Comparison of ENCODE assay signal across 8 cellular contexts in the genomic region with DNA sequence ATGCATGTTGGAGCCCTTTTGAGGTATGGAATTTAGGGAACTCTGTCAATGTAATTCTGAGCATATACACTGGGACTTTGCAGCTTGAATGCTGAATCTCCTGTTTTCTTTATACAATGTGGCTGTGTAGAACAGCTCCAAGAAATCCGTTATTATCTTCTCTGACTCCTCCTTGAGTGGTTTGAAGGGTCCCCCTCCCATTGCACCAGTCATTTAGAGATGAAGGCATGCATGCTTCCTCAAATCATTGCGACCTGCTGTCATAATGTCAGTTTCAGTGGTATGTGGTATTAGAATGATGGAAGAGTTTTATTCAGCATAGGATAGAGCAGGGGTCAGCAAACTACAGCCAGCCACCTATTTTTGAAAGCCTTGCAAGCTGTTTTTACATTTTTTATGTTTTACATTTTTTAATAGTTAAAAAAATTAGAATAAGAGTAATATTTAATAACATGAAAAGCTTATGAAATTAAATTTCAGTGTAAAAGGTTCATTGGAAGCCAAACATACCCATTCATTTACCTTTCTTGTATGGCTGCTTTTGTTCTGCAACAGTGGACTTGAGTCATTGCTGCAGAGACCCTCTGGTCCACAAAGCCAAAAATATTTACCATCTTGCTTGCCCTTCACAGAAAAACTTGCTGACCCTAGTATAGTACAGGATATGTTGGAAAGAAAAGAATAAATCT. TPM values are rescaled to one million over a fixed set of nuclear protein-coding genes. Genes with fewer than 3 reads are reported as not detected.
DNase-seq lines count a peak whose midpoint lies in the region; ATAC-seq, FAIRE-seq and TF ChIP-seq lines count a peak whose summit lies in the region.

No MANE protein-coding gene starts in this region.

- H3K4me3 Mint-ChIP-seq in naive thymus-derived CD8-positive, alpha-beta T cell, result peak overlapping the region; percentile 66 to 92 (median 85)
- no peak overlapping the region for H3K4me3 Mint-ChIP-seq in CD14-positive monocyte

- H3K4me1 Mint-ChIP-seq in naive thymus-derived CD8-positive, alpha-beta T cell, result peaks cover 43 to 90% (median 83%) of the 10 kb centered on the region in 4 donors
- H3K4me1 Mint-ChIP-seq in CD14-positive monocyte, result peaks cover 15% of the 10 kb centered on the region

- POLR2A ChIA-PET in naive thymus-derived CD8-positive, alpha-beta T cell (lab: Charles Lee), result interaction anchor here (0.9 to 11.5 kb wide), 7 partner anchors 8 to 63 kb away, joined by 3 to 373 read pairs (median 4); a partner anchor contains a TSS

- H3K9me3 Mint-ChIP-seq in naive thymus-derived CD8-positive, alpha-beta T cell, result no peaks in the 10 kb centered on the region
- H3K9me3 Mint-ChIP-seq in CD14-positive monocyte, result no peaks in the 10 kb centered on the region

- H3K27me3 Mint-ChIP-seq in naive thymus-derived CD8-positive, alpha-beta T cell, result no peaks in the 10 kb centered on the region
- peaks cover 1 to 4% (median 1%) of the 10 kb centered on the region in 3 donors for H3K27me3 Mint-ChIP-seq in CD14-positive monocyte (ENCODE audit: low read depth in 3 of 3)

- H3K27ac Mint-ChIP-seq in naive thymus-derived CD8-positive, alpha-beta T cell, result peak overlapping the region; percentile 83 to 96 (median 92)
- H3K27ac Mint-ChIP-seq in CD14-positive monocyte, result peak overlapping the region in 1 of 7 donors; percentile 30

- FAIRE-seq in RCC 7860 (lab: Jason Lieb, UNC), result no peak

- DNase-seq in SIG-M5 treated with dmso at 0.1 percent for 504 hours (lab: John Stamatoyannopoulos, UW; ENCODE audit: unreplicated experiment) (peak; percentile 38), SIG-M5 (lab: John Stamatoyannopoulos, UW) (no peak), RCC 7860 (ENCODE audit: low spot score) (peak; percentile 73), CD14-positive monocyte (ENCODE audit: low spot score) (no peak), NCI-H2029 treated with DMSO at 0.1 percent for 48 hours (lab: John Stamatoyannopoulos, UW) (no peak), NCI-H2081 treated with DMSO at 0.1 percent for 48 hours (lab: John Stamatoyannopoulos, UW) (no peak)
- no peak for DNase-seq in naive thymus-derived CD8-positive, alpha-beta T cell

- intact Hi-C loops in CD14-positive monocyte (cut with micrococcal nuclease), result no loop called here

- no peak for TF ChIP-seq CTCF in CD14-positive monocyte (IDR thresholded peaks at IDR 0.05)

- H3K36me3 Mint-ChIP-seq in naive thymus-derived CD8-positive, alpha-beta T cell, result peaks cover 0 to 31% (median 3%) of the 10 kb centered on the region in 3 donors
- peaks cover 3 to 6% of the 10 kb centered on the region in 2 donors for H3K36me3 Mint-ChIP-seq in CD14-positive monocyte

- peak; percentile 72 for ATAC-seq in HG02759 (IDR thresholded peaks at IDR 0.05; ENCODE audit: unreplicated experiment)
- ATAC-seq in naive thymus-derived CD8-positive, alpha-beta T cell, result no peak

RNA-seq across cellular contexts. Expression of a gene that starts 8.1 kb away (rescaled TPM):
- total RNA-seq in naive thymus-derived CD8-positive, alpha-beta T cell, result 100 to 1,000 TPM; 203 to 208 TPM
- 100 to 1,000 TPM; 242 to 346 (median 262) TPM for polyA plus RNA-seq in naive thymus-derived CD8-positive, alpha-beta T cell
- polyA plus RNA-seq in CD14-positive monocyte, result 10 to 100 TPM in 1 of 2 donors, 1 to 10 TPM in 1; 9.5 to 14.1 TPM

Comparison
In these comparisons a context has a peak if more than half of its experiments do, and no peak if none do; other contexts are left out.
1. DNase-seq: peak in SIG-M5 treated with dmso at 0.1 percent for 504 hours (single experiment) and RCC 7860 (single experiment); none in SIG-M5 (single experiment), naive thymus-derived CD8-positive, alpha-beta T cell (0 of 10), CD14-positive monocyte (single experiment), NCI-H2029 treated with DMSO at 0.1 percent for 48 hours (single experiment) and NCI-H2081 treated with DMSO at 0.1 percent for 48 hours (single experiment).
2. H3K4me3 Mint-ChIP-seq: peak in naive thymus-derived CD8-positive, alpha-beta T cell (10 of 10); none in CD14-positive monocyte (0 of 2).
3. RNA of a gene that starts 8.1 kb away (polyA plus RNA-seq): 242 to 346 TPM in naive thymus-derived CD8-positive, alpha-beta T cell; 9.5 to 14.1 TPM in CD14-positive monocyte; every median in the first group is over 10 times any median in the second.